ENCODE assay signal across 8 cellular contexts in genomic region chr2:101823347-101823791, GRCh38.
DNase-seq lines count a peak whose midpoint lies in the region; ATAC-seq and TF ChIP-seq lines count a peak whose summit lies in the region.

No MANE protein-coding gene starts in this region.

- peak; percentile 25 to 61 (median 51) for TF ChIP-seq CTCF in sigmoid colon (IDR thresholded peaks at IDR 0.05)

- ATAC-seq in GM18499 (IDR thresholded peaks at IDR 0.05; ENCODE audit: insufficient read depth, unreplicated experiment) (peak; percentile 55), HG03159 (IDR thresholded peaks at IDR 0.05; ENCODE audit: unreplicated experiment) (peak; percentile 88), HG03565 (IDR thresholded peaks at IDR 0.05; ENCODE audit: unreplicated experiment) (no peak)

- H3K27ac ChIP-seq in SJSA1 (no peak overlapping the region), sigmoid colon (no peak overlapping the region)

- H3K4me1 ChIP-seq in SJSA1 (replicated peaks): peaks cover 82% of the 10 kb centered on the region
- peaks cover 0 to 56% (median 40%) of the 10 kb centered on the region in 4 donors for H3K4me1 ChIP-seq in sigmoid colon

- TF ChIP-seq EP300 in sigmoid colon (IDR thresholded peaks at IDR 0.05): no peak

- WGBS in sigmoid colon, 2 donors: 37 to 47% methylated on average over 14 of the region's 14 CpGs

- H3K4me3 ChIP-seq in SJSA1 (no peak overlapping the region), sigmoid colon (no peak overlapping the region)

- no peak for TF ChIP-seq POLR2A in sigmoid colon (IDR thresholded peaks at IDR 0.05)

- DNase-seq in SJSA1 (ENCODE audit: low read depth in 1 of 2, low spot score in 2 of 2): peak; percentile 64 to 65
- peak; percentile 72 for DNase-seq in activated naive CD4-positive, alpha-beta T cell treated with Interleukin-2 at 50 U/mL for 16 hours
- peak in 39 of 42 donors; percentile 45 to 89 (median 66) for DNase-seq in head of caudate nucleus
- peak; percentile 75 for DNase-seq in sigmoid colon
- no peak for DNase-seq in NCI-H1417 treated with DMSO at 0.1 percent for 48 hours (lab: John Stamatoyannopoulos, UW)

- H3K9me3 ChIP-seq in SJSA1 (replicated peaks): no peaks in the 10 kb centered on the region
- no peaks in the 10 kb centered on the region for H3K9me3 ChIP-seq in sigmoid colon

- intact Hi-C loops in head of caudate nucleus (cut with DNase I) (loop anchor here (10.0 kb wide), 1 partner anchor 49 kb away; no protein-coding TSS in a partner anchor), sigmoid colon (cut with DNase I) (no loop called here)

- H3K36me3 ChIP-seq in SJSA1 (peaks cover 17% of the 10 kb centered on the region), sigmoid colon (peaks cover 0 to 12% (median 2%) of the 10 kb centered on the region in 4 donors)

- no peaks in the 10 kb centered on the region for H3K27me3 ChIP-seq in SJSA1 (replicated peaks)
- no peaks in the 10 kb centered on the region for H3K27me3 ChIP-seq in sigmoid colon
